8 cellular contexts compared by ENCODE assay signal in the genomic region with DNA sequence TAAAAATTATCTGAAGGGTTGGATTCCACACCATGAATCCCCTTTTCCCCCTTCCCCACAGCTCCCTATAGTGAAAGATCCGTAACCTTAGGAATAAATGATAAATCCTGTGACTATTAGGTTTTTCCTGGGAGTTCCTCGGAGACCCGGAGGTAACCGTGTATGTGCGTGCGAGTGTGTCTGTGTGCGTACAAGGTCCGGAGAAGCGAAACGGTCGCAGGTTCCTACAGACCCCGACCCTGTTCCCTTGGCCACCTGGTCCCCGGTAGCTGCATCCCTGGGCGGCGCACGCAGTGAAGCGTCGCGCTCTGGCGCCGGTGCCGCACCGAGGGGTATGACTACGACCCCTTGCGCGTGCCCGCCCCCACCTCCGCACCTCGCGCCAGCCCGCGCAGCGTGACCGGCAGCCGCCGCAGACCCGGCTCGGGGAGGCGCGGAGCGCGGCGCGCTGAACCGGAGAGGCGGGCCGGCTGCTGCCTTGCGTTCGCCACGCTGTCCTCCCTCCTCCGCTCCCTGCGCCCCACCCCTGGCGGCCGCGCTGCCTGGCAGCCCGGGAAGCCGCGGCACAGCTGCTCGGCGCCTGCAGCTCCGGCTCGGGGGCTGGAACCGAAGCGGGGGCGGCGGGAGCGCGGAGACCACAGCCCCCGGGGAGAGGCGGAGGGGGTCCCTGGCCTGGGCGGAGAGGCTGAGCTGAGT. TPM values are rescaled to one million over a fixed set of nuclear protein-coding genes. Genes with fewer than 3 reads are reported as not detected.
A peak's percentile ranks its signal among the peaks of the same experiment; 100 is the strongest.
DNase-seq lines count a peak whose midpoint lies in the region; ATAC-seq and TF ChIP-seq lines count a peak whose summit lies in the region.

A gene with protein sequence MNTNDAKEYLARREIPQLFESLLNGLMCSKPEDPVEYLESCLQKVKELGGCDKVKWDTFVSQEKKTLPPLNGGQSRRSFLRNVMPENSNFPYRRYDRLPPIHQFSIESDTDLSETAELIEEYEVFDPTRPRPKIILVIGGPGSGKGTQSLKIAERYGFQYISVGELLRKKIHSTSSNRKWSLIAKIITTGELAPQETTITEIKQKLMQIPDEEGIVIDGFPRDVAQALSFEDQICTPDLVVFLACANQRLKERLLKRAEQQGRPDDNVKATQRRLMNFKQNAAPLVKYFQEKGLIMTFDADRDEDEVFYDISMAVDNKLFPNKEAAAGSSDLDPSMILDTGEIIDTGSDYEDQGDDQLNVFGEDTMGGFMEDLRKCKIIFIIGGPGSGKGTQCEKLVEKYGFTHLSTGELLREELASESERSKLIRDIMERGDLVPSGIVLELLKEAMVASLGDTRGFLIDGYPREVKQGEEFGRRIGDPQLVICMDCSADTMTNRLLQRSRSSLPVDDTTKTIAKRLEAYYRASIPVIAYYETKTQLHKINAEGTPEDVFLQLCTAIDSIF (plus strand): TSS at position 529 of the 696 bp plus-strand sequence. CDS start 295 bp downstream, outside the sequence.

- DNase-seq in Daoy (ENCODE audit: low read depth), result peak; percentile 75
- DNase-seq in NCI-H748 treated with DMSO at 0.1 percent for 48 hours (lab: John Stamatoyannopoulos, UW), result peak; percentile 23
- peak; percentile 23 for DNase-seq in activated effector memory CD4-positive, alpha-beta T cell treated with Interleukin-2 at 50 U/mL for 16 hours
- no peak for DNase-seq in foreskin keratinocyte
- peak; percentile 47 for DNase-seq in neural crest cell (ENCODE audit: low read depth, low spot score)
- DNase-seq in superior temporal gyrus (ENCODE audit: extremely low spot score), result peak; percentile 49
- no peak for DNase-seq in NCI-H524 treated with DMSO at 0.1 percent for 48 hours (lab: John Stamatoyannopoulos, UW)

- H3K4me1 Mint-ChIP-seq in neural crest cell, result peaks cover 9% of the 10 kb centered on the region

- ATAC-seq in HG02610 (IDR thresholded peaks at IDR 0.05; ENCODE audit: unreplicated experiment) (peak; percentile 76), foreskin keratinocyte (peak; percentile 87)

- H3K27me3 ChIP-seq in foreskin keratinocyte, result peaks cover 86% of the 10 kb centered on the region

- H3K27me3 Mint-ChIP-seq in neural crest cell (ENCODE audit: low read depth), result peaks cover 67% of the 10 kb centered on the region

- H3K36me3 Mint-ChIP-seq in neural crest cell (ENCODE audit: low read depth), result no peaks in the 10 kb centered on the region

- no peaks in the 10 kb centered on the region for H3K4me1 ChIP-seq in foreskin keratinocyte

- no peak for TF ChIP-seq CTCF in foreskin keratinocyte (conservative IDR thresholded peaks at IDR 0.05)
- TF ChIP-seq CTCF in neural crest cell (conservative IDR thresholded peaks at IDR 0.05), result peak; percentile 18

- no peaks in the 10 kb centered on the region for H3K9me3 Mint-ChIP-seq in neural crest cell

- H3K27ac ChIP-seq in foreskin keratinocyte, result no peak within 1 kb of the TSS

- H3K4me3 Mint-ChIP-seq in neural crest cell, result peak within 1 kb of the TSS; percentile 77

- H3K27ac Mint-ChIP-seq in neural crest cell (ENCODE audit: unreplicated experiment), result no peak within 1 kb of the TSS

RNA-seq across cellular contexts. Expression of the gene that starts here (rescaled TPM):
- total RNA-seq in Daoy (2014; rRNA removed; shearing (Covaris generic)), result 18.1 and 38.6 TPM in 2 replicates
- total RNA-seq in foreskin keratinocyte, result 3.8 and 7.9 TPM in 2 replicates
- polyA plus RNA-seq in foreskin keratinocyte, result 5.7 and 13.2 TPM in 2 replicates
- total RNA-seq in neural crest cell, result 1.1 and 1.7 TPM in 2 replicates

Comparison
In these comparisons a context has a peak if more than half of its experiments do, and no peak if none do; other contexts are left out.
1. DNase-seq: peak in Daoy (single experiment), NCI-H748 treated with DMSO at 0.1 percent for 48 hours (single experiment), activated effector memory CD4-positive, alpha-beta T cell treated with Interleukin-2 at 50 U/mL for 16 hours (single experiment), neural crest cell (single experiment) and superior temporal gyrus (single experiment); none in foreskin keratinocyte (0 of 2) and NCI-H524 treated with DMSO at 0.1 percent for 48 hours (single experiment).